ENCODE assay signal across 15 cellular contexts in the genomic region with DNA sequence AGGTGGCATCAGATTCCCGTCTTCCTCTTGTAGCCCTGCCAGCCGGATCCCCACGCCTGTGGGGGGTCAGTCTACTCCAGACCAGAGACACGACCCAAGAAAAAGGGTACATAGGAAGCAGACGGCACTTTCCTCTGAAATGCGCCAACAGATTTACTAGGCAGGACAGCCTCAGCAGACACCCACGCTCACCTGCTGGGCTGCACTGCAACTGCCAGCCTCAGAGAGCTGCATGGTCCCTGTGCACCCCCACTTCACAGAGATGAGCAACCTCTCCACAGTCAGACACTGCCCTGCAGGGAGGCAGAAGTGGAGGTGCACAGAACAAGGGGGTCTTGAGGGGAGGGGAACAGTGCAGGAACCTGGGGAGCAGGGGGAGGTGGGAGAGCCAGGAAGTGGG.
"Had no signal": no experiment of that assay in that cellular context is flagged by ENCODE, and none has a peak within 500 bp of the region (broad histone marks: within the 10 kb centered on the region; RNA-seq: fewer than 3 reads in every experiment).

No MANE protein-coding gene starts in this region.

- H3K9me3 Mint-ChIP-seq: activated CD4-positive, alpha-beta T cell treated with anti-CD3 and anti-CD28 coated beads, Interleukin-2, amount 10 ng/mL, durations not matched to agents 7 days and 5 days; naive thymus-derived CD4-positive, alpha-beta T cell; T-helper 2 cell treated with Interferon-gamma antibody and Interleukin-4, amounts not matched to agents 5 μg/mL and 100 μg/mL, for 36 hours had no signal

- H3K27me3 ChIP-seq: ascending aorta, breast epithelium, right lobe of liver had no signal

- H3K9me3 ChIP-seq: ascending aorta, breast epithelium, left ventricle myocardium inferior, mucosa of descending colon, prostate gland, right lobe of liver, stomach, thoracic aorta had no signal

- H3K27ac ChIP-seq: ascending aorta, breast epithelium, left ventricle myocardium inferior, prostate gland, right lobe of liver, stomach, thoracic aorta had no signal

- H3K4me1 ChIP-seq: ascending aorta, breast epithelium, left ventricle myocardium inferior, prostate gland, right lobe of liver, stomach had no signal

- H3K4me1 Mint-ChIP-seq: activated CD4-positive, alpha-beta T cell treated with anti-CD3 and anti-CD28 coated beads, Interleukin-2, amount 10 ng/mL, durations not matched to agents 7 days and 5 days; naive thymus-derived CD4-positive, alpha-beta T cell had no signal

- H3K36me3 ChIP-seq: ascending aorta, breast epithelium, left ventricle myocardium inferior, prostate gland, right lobe of liver, stomach, thoracic aorta had no signal

- ATAC-seq: mucosa of descending colon; naive thymus-derived CD4-positive, alpha-beta T cell; right lobe of liver had no signal

- H3K27ac Mint-ChIP-seq: activated CD4-positive, alpha-beta T cell treated with anti-CD3 and anti-CD28 coated beads, Interleukin-2, amount 10 ng/mL, durations not matched to agents 7 days and 5 days; naive thymus-derived CD4-positive, alpha-beta T cell; T-helper 2 cell treated with Interferon-gamma antibody and Interleukin-4, amounts not matched to agents 5 μg/mL and 100 μg/mL, for 36 hours had no signal

- DNase-seq: activated CD4-positive, alpha-beta T cell treated with anti-CD3 and anti-CD28 coated beads, Interleukin-2, amount 10 ng/mL, durations not matched to agents 7 days and 5 days; activated gamma-delta T cell; activated T-cell treated with anti-CD3 and anti-CD28 coated beads, Interleukin-2, amount 50 U/mL, for 48 hours; left ventricle myocardium inferior; mucosa of descending colon; naive thymus-derived CD4-positive, alpha-beta T cell; stimulated activated CD4-positive, alpha-beta T cell treated with anti-CD3 and anti-CD28 coated beads, Interleukin-12 subunit alpha, Interleukin-12 subunit beta, amount 100 ng/mL, for 4 hours; stimulated activated CD4-positive, alpha-beta T cell treated with anti-CD3 and anti-CD28 coated beads, Interleukin-2, amount 100 ng/mL, for 24 hours; stomach had no signal

- H3K36me3 Mint-ChIP-seq: naive thymus-derived CD4-positive, alpha-beta T cell had no signal

- H3K4me3 Mint-ChIP-seq: activated CD4-positive, alpha-beta T cell treated with anti-CD3 and anti-CD28 coated beads, Interleukin-2, amount 10 ng/mL, durations not matched to agents 7 days and 5 days; naive thymus-derived CD4-positive, alpha-beta T cell; T-helper 2 cell treated with Interferon-gamma antibody and Interleukin-4, amounts not matched to agents 5 μg/mL and 100 μg/mL, for 36 hours had no signal

- H3K4me3 ChIP-seq: ascending aorta, breast epithelium, left ventricle myocardium inferior, mucosa of descending colon, prostate gland, right lobe of liver, stomach, thoracic aorta had no signal
